ENCODE assay signal across 7 cellular contexts in the genomic region with DNA sequence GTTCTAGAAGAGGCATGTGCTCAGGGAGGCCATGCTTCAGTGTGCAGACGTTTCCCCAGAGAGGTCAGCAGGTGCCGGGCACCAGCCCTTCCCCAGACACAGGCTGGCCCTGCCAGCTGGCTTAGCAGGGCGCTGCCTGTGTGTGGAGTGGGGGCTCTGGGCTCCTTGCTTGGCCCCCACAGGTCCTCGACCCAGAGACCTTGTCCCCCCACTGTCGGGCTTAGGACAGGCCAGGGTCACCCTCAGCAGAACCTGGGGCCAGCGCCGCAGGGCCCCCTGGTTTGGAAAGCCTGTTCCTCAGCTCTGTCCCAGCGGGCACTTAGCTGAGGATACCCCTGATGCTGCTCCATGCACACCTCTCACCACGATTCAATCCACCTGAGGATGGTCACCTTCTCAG.
"Had no signal": no experiment of that assay in that cellular context is flagged by ENCODE, and none has a peak within 500 bp of the region (broad histone marks: within the 10 kb centered on the region; RNA-seq: fewer than 3 reads in every experiment).

No MANE protein-coding gene starts in this region.

- DNase-seq: GM23248, GOT3, H9, IMR-90, KG1 had no signal

- H3K27ac ChIP-seq: GM23248 had no signal

- ATAC-seq: HCT116, K562 had no signal

- H3K4me3 ChIP-seq: GM23248, K562 had no signal

- H2AFZ ChIP-seq: GM23248 had no signal

- H3K9ac ChIP-seq: GM23248 had no signal
